Comparison of ENCODE assay signal across 1 cellular context in genomic region chr1:246794261-246795093, GRCh38.
TF ChIP-seq lines count a peak whose summit lies in the region.

No MANE protein-coding gene starts in this region.

TF ChIP-seq in GM12878, 131 proteins besides CTCF, POLR2A, EP300 and RAD21 (continued from another document):
- TF ChIP-seq ZBED1 (IDR thresholded peaks at IDR 0.05; ENCODE audit: borderline replicate concordance): no peak
- no peak for TF ChIP-seq TCF7 (IDR thresholded peaks at IDR 0.05; ENCODE audit: borderline replicate concordance)
- TF ChIP-seq JUNB (IDR thresholded peaks at IDR 0.05): no peak
- no peak for TF ChIP-seq GABPA (IDR thresholded peaks at IDR 0.05; ENCODE audit: low read depth)
- TF ChIP-seq, protein P1, sequence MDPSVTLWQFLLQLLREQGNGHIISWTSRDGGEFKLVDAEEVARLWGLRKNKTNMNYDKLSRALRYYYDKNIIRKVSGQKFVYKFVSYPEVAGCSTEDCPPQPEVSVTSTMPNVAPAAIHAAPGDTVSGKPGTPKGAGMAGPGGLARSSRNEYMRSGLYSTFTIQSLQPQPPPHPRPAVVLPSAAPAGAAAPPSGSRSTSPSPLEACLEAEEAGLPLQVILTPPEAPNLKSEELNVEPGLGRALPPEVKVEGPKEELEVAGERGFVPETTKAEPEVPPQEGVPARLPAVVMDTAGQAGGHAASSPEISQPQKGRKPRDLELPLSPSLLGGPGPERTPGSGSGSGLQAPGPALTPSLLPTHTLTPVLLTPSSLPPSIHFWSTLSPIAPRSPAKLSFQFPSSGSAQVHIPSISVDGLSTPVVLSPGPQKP (IDR thresholded peaks at IDR 0.05; ENCODE audit: low read depth, low read length): no peak
- no peak for TF ChIP-seq ASH2L (IDR thresholded peaks at IDR 0.05; ENCODE audit: borderline replicate concordance, low read depth)
- no peak for TF ChIP-seq NR2F1 (conservative IDR thresholded peaks at IDR 0.05)
- TF ChIP-seq BCL3 (IDR thresholded peaks at IDR 0.05; ENCODE audit: borderline replicate concordance, insufficient read depth, low read depth, low read length, poor library complexity, severe bottlenecking): no peak
- TF ChIP-seq BMI1 (IDR thresholded peaks at IDR 0.05; ENCODE audit: borderline replicate concordance): no peak
- no peak for TF ChIP-seq SREBF1 (IDR thresholded peaks at IDR 0.05; ENCODE audit: low read length)
